8 cellular contexts compared by ENCODE assay signal in the genomic region with DNA sequence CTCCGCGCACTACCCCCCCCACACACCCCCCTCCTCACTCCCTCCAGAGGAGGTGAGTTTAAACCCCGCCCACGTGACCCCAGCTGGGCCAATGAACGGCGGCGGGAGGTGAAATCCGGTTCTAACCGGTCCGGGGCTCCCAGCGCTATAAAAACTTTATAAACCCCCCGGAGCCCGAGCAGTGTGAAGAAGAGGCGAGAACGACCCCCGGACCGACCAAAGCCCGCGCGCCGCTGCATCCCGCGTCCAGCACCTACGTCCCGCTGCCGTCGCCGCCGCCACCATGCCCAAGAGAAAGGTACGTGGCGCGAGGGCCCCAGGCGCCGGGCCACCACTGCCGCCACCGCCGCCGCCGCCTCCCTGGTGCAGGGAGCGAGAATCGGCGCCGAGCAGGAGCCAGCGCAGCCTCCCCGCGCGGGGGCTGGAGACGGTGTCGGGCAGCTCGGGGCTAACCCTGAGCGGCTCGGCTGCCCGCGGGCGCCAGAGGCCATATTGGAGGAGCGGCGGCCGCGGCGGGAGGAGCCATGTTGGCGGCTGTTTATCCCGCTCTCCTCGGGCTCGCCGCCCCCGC. TPM values are rescaled to one million over a fixed set of nuclear protein-coding genes. Genes with fewer than 3 reads are reported as not detected.
DNase-seq lines count a peak whose midpoint lies in the region; ATAC-seq and TF ChIP-seq lines count a peak whose summit lies in the region.

Gene HMGN2, plus strand, starts transcription at position 111 of the 571 bp plus-strand sequence. Its CDS starts 173 bp downstream, at position 284.

- peak; percentile 25 for ATAC-seq in HG03060 (IDR thresholded peaks at IDR 0.05; ENCODE audit: low read depth, unreplicated experiment)
- ATAC-seq in activated B cell treated with CpG ODN at 0.5 μM for 24 hours (ENCODE audit: low read depth): peak; percentile 63

- no peaks in the 10 kb centered on the region for H3K27me3 Mint-ChIP-seq in activated B cell treated with CpG ODN at 0.5 μM for 24 hours

- H3K27ac Mint-ChIP-seq in activated B cell treated with CpG ODN at 0.5 μM for 24 hours: peak within 1 kb of the TSS; percentile 98

- H3K4me3 ChIP-seq in cardiac fibroblast (replicated peaks in 1 of 2; ENCODE audit: low read depth in 2 of 2, low read length in 2 of 2): peak within 1 kb of the TSS; percentile 58 to 75

- H3K4me3 Mint-ChIP-seq in activated B cell treated with CpG ODN at 0.5 μM for 24 hours: peak within 1 kb of the TSS; percentile 94

- TF ChIP-seq CTCF in activated B cell treated with CpG ODN at 0.5 μM for 24 hours (IDR thresholded peaks at IDR 0.05): no peak
- TF ChIP-seq CTCF in cardiac fibroblast (IDR thresholded peaks at IDR 0.05; ENCODE audit: low read depth, low read length): no peak

- intact Hi-C loops in activated B cell treated with CpG ODN at 0.5 μM for 24 hours (cut with micrococcal nuclease): loop anchor here (1.0 to 5.0 kb wide), 7 partner anchors 28 to 449 kb away; partner anchors contain the start of genes DHDDS, NUDC and PDIK1L

- CTCF ChIA-PET in activated B cell treated with CpG ODN at 0.5 μM for 24 hours (lab: Charles Lee): interaction anchor here (1.2 kb wide), 2 partner anchors 28 to 303 kb away, joined by 3 to 4 read pairs; no protein-coding TSS in a partner anchor

- POLR2A ChIA-PET in activated B cell treated with CpG ODN at 0.5 μM for 24 hours (lab: Charles Lee): interaction anchor here (0.5 to 3.1 kb wide), 29 partner anchors 13 to 1225 kb away, joined by 3 to 47 read pairs (median 4); partner anchors contain the start of genes CD52, DHDDS, GPATCH3 and GPN2

- H3K4me1 Mint-ChIP-seq in activated B cell treated with CpG ODN at 0.5 μM for 24 hours: peaks cover 54% of the 10 kb centered on the region

- H3K9me3 Mint-ChIP-seq in activated B cell treated with CpG ODN at 0.5 μM for 24 hours: no peaks in the 10 kb centered on the region

- peaks cover 65% of the 10 kb centered on the region for H3K36me3 Mint-ChIP-seq in activated B cell treated with CpG ODN at 0.5 μM for 24 hours (ENCODE audit: low read depth)

- DNase-seq in NCI-H2196 (lab: John Stamatoyannopoulos, UW; ENCODE audit: unreplicated experiment): peak; percentile 95
- no peak for DNase-seq in NCI-H2196 treated with DMSO at 0.1 percent for 48 hours (lab: John Stamatoyannopoulos, UW; ENCODE audit: unreplicated experiment)
- DNase-seq in NCI-H2227 treated with DMSO at 0.1 percent for 48 hours (lab: John Stamatoyannopoulos, UW): peak; percentile 93
- peak; percentile 73 for DNase-seq in activated B cell treated with CpG ODN at 0.5 μM for 24 hours
- peak; percentile 89 to 91 for DNase-seq in cardiac fibroblast (ENCODE audit: low read depth in 2 of 2)
- peak; percentile 93 for DNase-seq in inferior parietal cortex (ENCODE audit: extremely low spot score)
- DNase-seq in smooth muscle cell of the brain vasculature (ENCODE audit: low read depth, low spot score): peak; percentile 75

RNA-seq across cellular contexts. Expression of gene HMGN2, which starts in this region (rescaled TPM):
- 462 and 493 TPM in 2 replicates for total RNA-seq in activated B cell treated with CpG ODN at 0.5 μM for 24 hours
